15 cellular contexts compared by ENCODE assay signal in the genomic region with DNA sequence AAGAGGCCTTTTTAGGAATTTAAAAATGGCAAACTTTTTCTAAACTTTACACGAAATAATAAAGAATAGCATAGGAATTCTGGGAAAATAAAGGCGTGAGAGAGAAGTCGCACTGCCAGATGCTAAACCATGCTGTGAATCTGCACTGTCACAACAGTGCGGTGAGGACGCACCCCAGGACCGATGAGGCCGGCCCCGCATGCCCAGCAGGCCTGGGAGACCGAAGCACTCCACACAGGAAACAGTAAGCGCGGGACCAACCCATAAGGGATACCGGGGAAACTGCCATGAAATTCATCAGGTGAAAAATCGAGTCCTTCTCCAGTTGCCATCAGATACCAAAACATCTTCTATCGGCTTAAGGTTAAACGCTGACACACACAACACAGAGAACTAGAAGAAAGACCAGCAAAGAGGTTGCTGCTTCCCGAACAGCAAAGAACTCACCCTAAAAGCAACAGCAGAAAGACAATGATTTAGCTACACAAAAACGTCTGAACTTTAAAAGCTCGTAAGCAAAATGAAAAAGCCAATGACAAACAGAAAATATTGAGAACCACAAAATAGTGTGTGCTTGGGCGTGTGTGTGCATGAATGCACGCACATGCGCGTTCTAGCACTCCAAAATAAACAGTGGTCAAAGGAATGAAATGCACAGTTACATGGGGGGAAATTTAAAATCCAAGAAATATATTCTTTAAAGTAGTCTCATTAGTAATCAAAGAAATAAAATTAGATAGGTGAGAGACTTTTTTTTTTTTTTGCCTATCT.
"Had no signal": no experiment of that assay in that cellular context is flagged by ENCODE, and none has a peak within 500 bp of the region (broad histone marks: within the 10 kb centered on the region; RNA-seq: fewer than 3 reads in every experiment).

No MANE protein-coding gene starts in this region.

- ATAC-seq: activated T-helper 17 cell treated with anti-CD3 and anti-CD28 coated beads, Interleukin-2, amount 50 U/mL, for 72 hours; foreskin keratinocyte; natural killer cell treated with Interleukin-12 subunit alpha and Interleukin-12 subunit beta and Interleukin-15 and Interleukin-18, amount 100 ng/mL, for 72 hours; psoas muscle; upper lobe of right lung had no signal

- H3K27ac Mint-ChIP-seq: activated naive CD4-positive, alpha-beta T cell treated with anti-CD3 and anti-CD28 coated beads for 36 hours; activated T-helper 17 cell treated with anti-CD3 and anti-CD28 coated beads, Interleukin-2, amount 50 U/mL, for 72 hours; dendritic cell treated with granulocyte-macrophage colony-stimulating factor and Interleukin-4, amounts not matched to agents 40 ng/mL and 50 ng/mL, for 4 days; natural killer cell treated with Interleukin-12 subunit alpha and Interleukin-12 subunit beta and Interleukin-15 and Interleukin-18, amount 100 ng/mL, for 72 hours; T-helper 1 cell treated with Interleukin-12 subunit alpha and Interleukin-12 subunit beta and Interleukin-4 antibody, amounts not matched to agents 30 μg/mL and 1 μg/mL, for 36 hours had no signal

- H3K9me3 Mint-ChIP-seq: natural killer cell treated with Interleukin-12 subunit alpha and Interleukin-12 subunit beta and Interleukin-15 and Interleukin-18, amount 100 ng/mL, for 72 hours had no signal

- DNase-seq: activated CD4-positive, alpha-beta T cell treated with anti-CD3 and anti-CD28 coated beads, Interleukin-2, amount 50 U/mL, for 1 hour; activated CD4-positive, CD25-positive, alpha-beta regulatory T cell; activated naive CD4-positive, alpha-beta T cell treated with anti-CD3 and anti-CD28 coated beads for 36 hours; activated T-cell treated with anti-CD3 and anti-CD28 coated beads for 4 hours; foreskin keratinocyte; nucleus accumbens; psoas muscle; stimulated activated CD4-positive, alpha-beta T cell treated with anti-CD3 and anti-CD28 coated beads, Interleukin-12 subunit alpha, Interleukin-12 subunit beta, amount 100 ng/mL, for 4 hours; stimulated activated naive CD4-positive, alpha-beta T cell treated with Interleukin-2 at 50 U/mL for 16 hours; upper lobe of right lung had no signal

- H3K27me3 Mint-ChIP-seq: activated T-helper 17 cell treated with anti-CD3 and anti-CD28 coated beads, Interleukin-2, amount 50 U/mL, for 72 hours had no signal

- H3K27me3 ChIP-seq: esophagus muscularis mucosa, foreskin keratinocyte, upper lobe of right lung had no signal

- H3K4me1 Mint-ChIP-seq: activated T-helper 17 cell treated with anti-CD3 and anti-CD28 coated beads, Interleukin-2, amount 50 U/mL, for 72 hours had no signal

- H3K27ac ChIP-seq: esophagus muscularis mucosa, foreskin keratinocyte, psoas muscle, upper lobe of right lung had no signal

- H3K36me3 ChIP-seq: esophagus muscularis mucosa, upper lobe of right lung had no signal

- H3K9me3 ChIP-seq: esophagus muscularis mucosa, psoas muscle, upper lobe of right lung had no signal

- H3K4me3 Mint-ChIP-seq: activated naive CD4-positive, alpha-beta T cell treated with anti-CD3 and anti-CD28 coated beads for 36 hours; activated T-helper 17 cell treated with anti-CD3 and anti-CD28 coated beads, Interleukin-2, amount 50 U/mL, for 72 hours; dendritic cell treated with granulocyte-macrophage colony-stimulating factor and Interleukin-4, amounts not matched to agents 40 ng/mL and 50 ng/mL, for 4 days; natural killer cell treated with Interleukin-12 subunit alpha and Interleukin-12 subunit beta and Interleukin-15 and Interleukin-18, amount 100 ng/mL, for 72 hours; T-helper 1 cell treated with Interleukin-12 subunit alpha and Interleukin-12 subunit beta and Interleukin-4 antibody, amounts not matched to agents 30 μg/mL and 1 μg/mL, for 36 hours had no signal

- H3K4me3 ChIP-seq: esophagus muscularis mucosa, psoas muscle, upper lobe of right lung had no signal
